1 cellular context compared by ENCODE assay signal in genomic region chr11:2276999-2277328, GRCh38.
TF ChIP-seq lines count a peak whose summit lies in the region.

No MANE protein-coding gene starts in this region.

TF ChIP-seq in K562, 482 proteins besides CTCF, POLR2A, EP300 and RAD21 (continued from another document):
- TF ChIP-seq ZNF551 (CRISPR knock-in tag; IDR thresholded peaks at IDR 0.05) (no peak), KAT7 (CRISPR knock-in tag; IDR thresholded peaks at IDR 0.05; ENCODE audit: borderline replicate concordance) (no peak), FUS (optimal IDR thresholded peaks at IDR 0.05; ENCODE audit: low read depth, low read length) (no peak)
